In the genomic region with DNA sequence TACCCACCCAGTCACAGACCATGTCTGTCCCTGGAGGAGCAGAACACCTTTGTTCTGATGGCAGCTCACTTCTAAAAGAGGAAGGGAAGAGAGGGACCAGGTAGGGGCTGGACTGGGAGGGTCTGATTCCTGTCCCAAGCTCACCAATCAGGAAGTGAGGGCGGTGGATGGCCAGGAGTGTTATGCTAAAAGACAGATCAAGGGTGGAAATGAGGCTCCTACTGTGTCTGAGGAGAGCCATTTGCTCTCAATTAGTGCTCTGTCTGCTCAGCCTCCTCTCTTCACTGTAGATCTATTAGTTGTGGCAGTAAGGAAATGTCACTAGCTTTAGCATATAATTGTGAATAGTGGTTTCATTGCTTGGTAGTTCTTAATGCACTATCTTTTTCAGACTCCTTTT, we compare ENCODE assay signal across 1 cellular context.
TF ChIP-seq lines count a peak whose summit lies in the region.

No MANE protein-coding gene starts in this region.

TF ChIP-seq in GM23338, 12 proteins besides CTCF, POLR2A, EP300 and RAD21 (continued from another document):
- TF ChIP-seq, protein P1, sequence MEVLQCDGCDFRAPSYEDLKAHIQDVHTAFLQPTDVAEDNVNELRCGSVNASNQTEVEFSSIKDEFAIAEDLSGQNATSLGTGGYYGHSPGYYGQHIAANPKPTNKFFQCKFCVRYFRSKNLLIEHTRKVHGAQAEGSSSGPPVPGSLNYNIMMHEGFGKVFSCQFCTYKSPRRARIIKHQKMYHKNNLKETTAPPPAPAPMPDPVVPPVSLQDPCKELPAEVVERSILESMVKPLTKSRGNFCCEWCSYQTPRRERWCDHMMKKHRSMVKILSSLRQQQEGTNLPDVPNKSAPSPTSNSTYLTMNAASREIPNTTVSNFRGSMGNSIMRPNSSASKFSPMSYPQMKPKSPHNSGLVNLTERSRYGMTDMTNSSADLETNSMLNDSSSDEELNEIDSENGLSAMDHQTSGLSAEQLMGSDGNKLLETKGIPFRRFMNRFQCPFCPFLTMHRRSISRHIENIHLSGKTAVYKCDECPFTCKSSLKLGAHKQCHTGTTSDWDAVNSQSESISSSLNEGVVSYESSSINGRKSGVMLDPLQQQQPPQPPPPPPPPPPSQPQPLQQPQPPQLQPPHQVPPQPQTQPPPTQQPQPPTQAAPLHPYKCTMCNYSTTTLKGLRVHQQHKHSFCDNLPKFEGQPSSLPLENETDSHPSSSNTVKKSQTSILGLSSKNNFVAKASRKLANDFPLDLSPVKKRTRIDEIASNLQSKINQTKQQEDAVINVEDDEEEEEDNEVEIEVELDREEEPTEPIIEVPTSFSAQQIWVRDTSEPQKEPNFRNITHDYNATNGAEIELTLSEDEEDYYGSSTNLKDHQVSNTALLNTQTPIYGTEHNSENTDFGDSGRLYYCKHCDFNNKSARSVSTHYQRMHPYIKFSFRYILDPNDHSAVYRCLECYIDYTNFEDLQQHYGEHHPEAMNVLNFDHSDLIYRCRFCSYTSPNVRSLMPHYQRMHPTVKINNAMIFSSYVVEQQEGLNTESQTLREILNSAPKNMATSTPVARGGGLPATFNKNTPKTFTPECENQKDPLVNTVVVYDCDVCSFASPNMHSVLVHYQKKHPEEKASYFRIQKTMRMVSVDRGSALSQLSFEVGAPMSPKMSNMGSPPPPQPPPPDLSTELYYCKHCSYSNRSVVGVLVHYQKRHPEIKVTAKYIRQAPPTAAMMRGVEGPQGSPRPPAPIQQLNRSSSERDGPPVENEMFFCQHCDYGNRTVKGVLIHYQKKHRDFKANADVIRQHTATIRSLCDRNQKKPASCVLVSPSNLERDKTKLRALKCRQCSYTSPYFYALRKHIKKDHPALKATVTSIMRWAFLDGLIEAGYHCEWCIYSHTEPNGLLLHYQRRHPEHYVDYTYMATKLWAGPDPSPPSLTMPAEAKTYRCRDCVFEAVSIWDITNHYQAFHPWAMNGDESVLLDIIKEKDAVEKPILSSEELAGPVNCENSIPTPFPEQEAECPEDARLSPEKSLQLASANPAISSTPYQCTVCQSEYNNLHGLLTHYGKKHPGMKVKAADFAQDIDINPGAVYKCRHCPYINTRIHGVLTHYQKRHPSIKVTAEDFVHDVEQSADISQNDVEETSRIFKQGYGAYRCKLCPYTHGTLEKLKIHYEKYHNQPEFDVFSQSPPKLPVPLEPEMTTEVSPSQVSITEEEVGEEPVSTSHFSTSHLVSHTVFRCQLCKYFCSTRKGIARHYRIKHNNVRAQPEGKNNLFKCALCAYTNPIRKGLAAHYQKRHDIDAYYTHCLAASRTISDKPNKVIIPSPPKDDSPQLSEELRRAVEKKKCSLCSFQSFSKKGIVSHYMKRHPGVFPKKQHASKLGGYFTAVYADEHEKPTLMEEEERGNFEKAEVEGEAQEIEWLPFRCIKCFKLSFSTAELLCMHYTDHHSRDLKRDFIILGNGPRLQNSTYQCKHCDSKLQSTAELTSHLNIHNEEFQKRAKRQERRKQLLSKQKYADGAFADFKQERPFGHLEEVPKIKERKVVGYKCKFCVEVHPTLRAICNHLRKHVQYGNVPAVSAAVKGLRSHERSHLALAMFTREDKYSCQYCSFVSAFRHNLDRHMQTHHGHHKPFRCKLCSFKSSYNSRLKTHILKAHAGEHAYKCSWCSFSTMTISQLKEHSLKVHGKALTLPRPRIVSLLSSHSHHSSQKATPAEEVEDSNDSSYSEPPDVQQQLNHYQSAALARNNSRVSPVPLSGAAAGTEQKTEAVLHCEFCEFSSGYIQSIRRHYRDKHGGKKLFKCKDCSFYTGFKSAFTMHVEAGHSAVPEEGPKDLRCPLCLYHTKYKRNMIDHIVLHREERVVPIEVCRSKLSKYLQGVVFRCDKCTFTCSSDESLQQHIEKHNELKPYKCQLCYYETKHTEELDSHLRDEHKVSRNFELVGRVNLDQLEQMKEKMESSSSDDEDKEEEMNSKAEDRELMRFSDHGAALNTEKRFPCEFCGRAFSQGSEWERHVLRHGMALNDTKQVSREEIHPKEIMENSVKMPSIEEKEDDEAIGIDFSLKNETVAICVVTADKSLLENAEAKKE (CRISPR knock-in tag; IDR thresholded peaks at IDR 0.05) = 0 out of 2 replicates have a peak, but pooled peaks have one; percentile 39
